1 cellular context compared by ENCODE assay signal in genomic region chr19:50791594-50792245, GRCh38.
TF ChIP-seq lines count a peak whose summit lies in the region.

No MANE protein-coding gene starts in this region.

TF ChIP-seq in HepG2, 621 proteins besides CTCF, POLR2A, EP300 and RAD21 (continued from another document and continues in another):
- TF ChIP-seq, protein P1, sequence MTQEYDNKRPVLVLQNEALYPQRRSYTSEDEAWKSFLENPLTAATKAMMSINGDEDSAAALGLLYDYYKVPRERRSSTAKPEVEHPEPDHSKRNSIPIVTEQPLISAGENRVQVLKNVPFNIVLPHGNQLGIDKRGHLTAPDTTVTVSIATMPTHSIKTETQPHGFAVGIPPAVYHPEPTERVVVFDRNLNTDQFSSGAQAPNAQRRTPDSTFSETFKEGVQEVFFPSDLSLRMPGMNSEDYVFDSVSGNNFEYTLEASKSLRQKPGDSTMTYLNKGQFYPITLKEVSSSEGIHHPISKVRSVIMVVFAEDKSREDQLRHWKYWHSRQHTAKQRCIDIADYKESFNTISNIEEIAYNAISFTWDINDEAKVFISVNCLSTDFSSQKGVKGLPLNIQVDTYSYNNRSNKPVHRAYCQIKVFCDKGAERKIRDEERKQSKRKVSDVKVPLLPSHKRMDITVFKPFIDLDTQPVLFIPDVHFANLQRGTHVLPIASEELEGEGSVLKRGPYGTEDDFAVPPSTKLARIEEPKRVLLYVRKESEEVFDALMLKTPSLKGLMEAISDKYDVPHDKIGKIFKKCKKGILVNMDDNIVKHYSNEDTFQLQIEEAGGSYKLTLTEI (CRISPR knock-in tag; conservative IDR thresholded peaks at IDR 0.05): no peak
- no peak for TF ChIP-seq NFE2L1 (CRISPR knock-in tag; IDR thresholded peaks at IDR 0.05; ENCODE audit: borderline replicate concordance)
- TF ChIP-seq HDAC2 (CRISPR knock-in tag; IDR thresholded peaks at IDR 0.05): no peak
- 0 out of 2 replicates have a peak, but pooled peaks have one; percentile 31 for TF ChIP-seq ZNF558 (CRISPR knock-in tag; IDR thresholded peaks at IDR 0.05; ENCODE audit: borderline replicate concordance)
- no peak for TF ChIP-seq ZNF639 (CRISPR knock-in tag; conservative IDR thresholded peaks at IDR 0.05)
- peak; percentile 68; the same call in 1 of the 2 replicates for TF ChIP-seq ZNF335 (CRISPR knock-in tag; IDR thresholded peaks at IDR 0.05)
- no peak for TF ChIP-seq ZNF563 (CRISPR knock-in tag; IDR thresholded peaks at IDR 0.05)
- TF ChIP-seq ZNF281 (CRISPR knock-in tag; IDR thresholded peaks at IDR 0.05; ENCODE audit: borderline replicate concordance): peak; percentile 44; the same call in 1 of the 2 replicates
- TF ChIP-seq AGO1 (IDR thresholded peaks at IDR 0.05; ENCODE audit: low read depth, low read length, poor library complexity, severe bottlenecking): peak; percentile 91
- peak; percentile 53; the same call in 1 of the 2 replicates for TF ChIP-seq PAXIP1 (CRISPR knock-in tag; conservative IDR thresholded peaks at IDR 0.05)
- no peak for TF ChIP-seq ZNF496 (CRISPR knock-in tag; IDR thresholded peaks at IDR 0.05; ENCODE audit: insufficient replicate concordance)
- TF ChIP-seq FIP1L1 (IDR thresholded peaks at IDR 0.05; ENCODE audit: borderline replicate concordance, insufficient read depth, low read depth, low read length): no peak
- peak; percentile 69; the same call in 1 of the 2 replicates for TF ChIP-seq KDM2A (CRISPR knock-in tag; IDR thresholded peaks at IDR 0.05; ENCODE audit: borderline replicate concordance, low read depth)
- TF ChIP-seq ZMYM3 (CRISPR knock-in tag; IDR thresholded peaks at IDR 0.05): no peak
- no peak for TF ChIP-seq FOXM1 (CRISPR knock-in tag; IDR thresholded peaks at IDR 0.05)
- TF ChIP-seq ZFP1 (CRISPR knock-in tag; IDR thresholded peaks at IDR 0.05): no peak
- TF ChIP-seq GZF1 (CRISPR knock-in tag; IDR thresholded peaks at IDR 0.05): 0 out of 2 replicates have a peak, but pooled peaks have one; percentile 2
- TF ChIP-seq ZNF570 (CRISPR knock-in tag; IDR thresholded peaks at IDR 0.05; ENCODE audit: borderline replicate concordance): no peak
- no peak for TF ChIP-seq RNF2 (conservative IDR thresholded peaks at IDR 0.05; ENCODE audit: low read depth)
- TF ChIP-seq, protein P2, sequence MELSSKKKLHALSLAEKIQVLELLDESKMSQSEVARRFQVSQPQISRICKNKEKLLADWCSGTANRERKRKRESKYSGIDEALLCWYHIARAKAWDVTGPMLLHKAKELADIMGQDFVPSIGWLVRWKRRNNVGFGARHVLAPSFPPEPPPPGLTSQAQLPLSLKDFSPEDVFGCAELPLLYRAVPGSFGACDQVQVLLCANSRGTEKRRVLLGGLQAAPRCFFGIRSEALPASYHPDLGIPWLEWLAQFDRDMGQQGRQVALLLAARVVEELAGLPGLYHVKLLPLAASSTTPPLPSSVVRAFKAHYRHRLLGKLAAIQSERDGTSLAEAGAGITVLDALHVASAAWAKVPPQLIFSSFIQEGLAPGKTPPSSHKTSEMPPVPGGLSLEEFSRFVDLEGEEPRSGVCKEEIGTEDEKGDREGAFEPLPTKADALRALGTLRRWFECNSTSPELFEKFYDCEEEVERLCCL (CRISPR knock-in tag; IDR thresholded peaks at IDR 0.05; ENCODE audit: borderline replicate concordance): no peak
- peak; percentile 38; the same call in 1 of the 2 replicates for TF ChIP-seq POLR2AphosphoS2 (IDR thresholded peaks at IDR 0.05; ENCODE audit: low read depth, low read length)
- no peak for TF ChIP-seq CCAR2 (optimal IDR thresholded peaks at IDR 0.05; ENCODE audit: low read depth, low read length)
- TF ChIP-seq, protein P3, sequence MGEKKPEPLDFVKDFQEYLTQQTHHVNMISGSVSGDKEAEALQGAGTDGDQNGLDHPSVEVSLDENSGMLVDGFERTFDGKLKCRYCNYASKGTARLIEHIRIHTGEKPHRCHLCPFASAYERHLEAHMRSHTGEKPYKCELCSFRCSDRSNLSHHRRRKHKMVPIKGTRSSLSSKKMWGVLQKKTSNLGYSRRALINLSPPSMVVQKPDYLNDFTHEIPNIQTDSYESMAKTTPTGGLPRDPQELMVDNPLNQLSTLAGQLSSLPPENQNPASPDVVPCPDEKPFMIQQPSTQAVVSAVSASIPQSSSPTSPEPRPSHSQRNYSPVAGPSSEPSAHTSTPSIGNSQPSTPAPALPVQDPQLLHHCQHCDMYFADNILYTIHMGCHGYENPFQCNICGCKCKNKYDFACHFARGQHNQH (CRISPR knock-in tag; IDR thresholded peaks at IDR 0.05): no peak
- no peak for TF ChIP-seq KDM5A (IDR thresholded peaks at IDR 0.05; ENCODE audit: borderline replicate concordance, low read length)
- 0 out of 2 replicates have a peak, but pooled peaks have one; percentile 32 for TF ChIP-seq ZBTB7B (CRISPR knock-in tag; IDR thresholded peaks at IDR 0.05)
- TF ChIP-seq SRY (CRISPR knock-in tag; IDR thresholded peaks at IDR 0.05): no peak
- TF ChIP-seq CENPT (CRISPR knock-in tag; IDR thresholded peaks at IDR 0.05; ENCODE audit: low read depth): no peak
- no peak for TF ChIP-seq KAT2B (IDR thresholded peaks at IDR 0.05; ENCODE audit: borderline replicate concordance, low read depth, low read length)
- no peak for TF ChIP-seq RERE (CRISPR knock-in tag; IDR thresholded peaks at IDR 0.05; ENCODE audit: low read depth)
- TF ChIP-seq ZNF788 (CRISPR knock-in tag; IDR thresholded peaks at IDR 0.05; ENCODE audit: borderline replicate concordance): no peak; the same call in 1 of the 2 replicates
- TF ChIP-seq ZFX (CRISPR knock-in tag; IDR thresholded peaks at IDR 0.05; ENCODE audit: low read depth): 0 out of 2 replicates have a peak, but pooled peaks have one; percentile 17
- no peak for TF ChIP-seq ZBTB14 (CRISPR knock-in tag; IDR thresholded peaks at IDR 0.05)
- 0 out of 2 replicates have a peak, but pooled peaks have one; percentile 34 for TF ChIP-seq NR2F2 (IDR thresholded peaks at IDR 0.05; ENCODE audit: borderline replicate concordance, low read depth)
- peak; percentile 23; the same call in 1 of the 2 replicates for TF ChIP-seq CHD2 (IDR thresholded peaks at IDR 0.05; ENCODE audit: low read depth, low read length)
- TF ChIP-seq AGO2 (optimal IDR thresholded peaks at IDR 0.05; ENCODE audit: low read depth, low read length): peak; percentile 76
- TF ChIP-seq PHF20 (CRISPR knock-in tag; IDR thresholded peaks at IDR 0.05): no peak
- TF ChIP-seq, protein P4, sequence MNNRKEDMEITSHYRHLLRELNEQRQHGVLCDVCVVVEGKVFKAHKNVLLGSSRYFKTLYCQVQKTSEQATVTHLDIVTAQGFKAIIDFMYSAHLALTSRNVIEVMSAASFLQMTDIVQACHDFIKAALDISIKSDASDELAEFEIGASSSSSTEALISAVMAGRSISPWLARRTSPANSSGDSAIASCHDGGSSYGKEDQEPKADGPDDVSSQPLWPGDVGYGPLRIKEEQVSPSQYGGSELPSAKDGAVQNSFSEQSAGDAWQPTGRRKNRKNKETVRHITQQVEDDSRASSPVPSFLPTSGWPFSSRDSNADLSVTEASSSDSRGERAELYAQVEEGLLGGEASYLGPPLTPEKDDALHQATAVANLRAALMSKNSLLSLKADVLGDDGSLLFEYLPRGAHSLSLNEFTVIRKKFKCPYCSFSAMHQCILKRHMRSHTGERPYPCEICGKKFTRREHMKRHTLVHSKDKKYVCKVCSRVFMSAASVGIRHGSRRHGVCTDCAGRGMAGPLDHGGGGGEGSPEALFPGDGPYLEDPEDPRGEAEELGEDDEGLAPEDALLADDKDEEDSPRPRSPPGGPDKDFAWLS (CRISPR knock-in tag; IDR thresholded peaks at IDR 0.05; ENCODE audit: borderline replicate concordance): no peak
- no peak for TF ChIP-seq ZNF333 (CRISPR knock-in tag; IDR thresholded peaks at IDR 0.05; ENCODE audit: borderline replicate concordance)
- no peak for TF ChIP-seq ZNF790 (CRISPR knock-in tag; IDR thresholded peaks at IDR 0.05; ENCODE audit: borderline replicate concordance)
- 0 out of 2 replicates have a peak, but pooled peaks have one; percentile 30 for TF ChIP-seq HNRNPL (IDR thresholded peaks at IDR 0.05; ENCODE audit: low read depth, low read length)
